Comparison of ENCODE assay signal across 28 cellular contexts in genomic region chr2:193506035-193506434, GRCh38.
A peak's percentile ranks its signal among the peaks of the same experiment; 100 is the strongest.
DNase-seq lines count a peak whose midpoint lies in the region; ATAC-seq, FAIRE-seq and TF ChIP-seq lines count a peak whose summit lies in the region.
"Had no signal": no experiment of that assay in that cellular context is flagged by ENCODE, and none has a peak within 500 bp of the region (broad histone marks: within the 10 kb centered on the region; RNA-seq: fewer than 3 reads in every experiment).

No MANE protein-coding gene starts in this region.

- FAIRE-seq in K562 (lab: Jason Lieb, UNC) = no peak
- FAIRE-seq in kidney (lab: Jason Lieb, UNC) = no peak
- FAIRE-seq: A204.1, GM12878, GM18507 had no signal

- intact Hi-C loops in K562 (cut with micrococcal nuclease) = no loop called here
- intact Hi-C loops in kidney (cut with DNase I) = no loop called here
- intact Hi-C loops in posterior vena cava (cut with DNase I) = no loop called here

- H3K9me3 ChIP-seq in KOPT-K1 (ENCODE audit: insufficient read depth, low read length, poor library complexity, severe bottlenecking) (no peaks in the 10 kb centered on the region), K562 (replicated peaks; ENCODE audit: control insufficient read depth, insufficient read depth, low read depth, low read length) (no peaks in the 10 kb centered on the region), kidney (ENCODE audit: control insufficient read depth in 1 of 2, low read length in 2 of 2) (no peaks in the 10 kb centered on the region)
- H3K9me3 ChIP-seq: BE2C had no signal

- TF ChIP-seq EP300 in K562 (IDR thresholded peaks at IDR 0.05; ENCODE audit: low read length) = no peak

- in situ Hi-C loops in K562 (cut with MboI) = no loop called here

- no peak for TF ChIP-seq RAD21 in K562 (CRISPR knock-in tag; conservative IDR thresholded peaks at IDR 0.05 in 1 of 2, IDR thresholded peaks at IDR 0.05 in 1 of 2)

- H3K9me3 Mint-ChIP-seq in stimulated activated memory B cell treated with anti-CD40 and anti-IgM and Interleukin-4, amounts not matched to agents 10 μg/mL and 1 μg/mL and 100 μg/mL, for 72 hours = no peaks in the 10 kb centered on the region

- no TSS peak for BruUV-seq in K562 (replicated peaks; lab: Mats Ljungman, UMichigan)

- H3K9me1 ChIP-seq in K562 (ENCODE audit: control insufficient read depth, insufficient read depth, low read length) = no peaks in the 10 kb centered on the region

- 0% methylated on average over 10 of the region's 11 CpGs for WGBS in K562 (ENCODE audit: insufficient coverage, low coverage, missing lambda C conversion rate)

- H3K4me3 ChIP-seq in K562 (peak overlapping the region; percentile 19; the same call in 1 of the 2 replicates), kidney (ENCODE audit: low read length in 2 of 2) (no peak overlapping the region)
- H3K4me3 ChIP-seq: BLaER1, GM12878 had no signal

- no peaks in the 10 kb centered on the region for H3K36me3 Mint-ChIP-seq in stimulated activated memory B cell treated with anti-CD40 and anti-IgM and Interleukin-4, amounts not matched to agents 10 μg/mL and 1 μg/mL and 100 μg/mL, for 72 hours
- H3K36me3 Mint-ChIP-seq: CD14-positive monocyte; CD4-positive, alpha-beta memory T cell; CD4-positive, CD25-positive, alpha-beta regulatory T cell; CD8-positive, alpha-beta memory T cell had no signal

- H3K27me3 Mint-ChIP-seq in stimulated activated memory B cell treated with anti-CD40 and anti-IgM and Interleukin-4, amounts not matched to agents 10 μg/mL and 1 μg/mL and 100 μg/mL, for 72 hours = no peaks in the 10 kb centered on the region
- H3K27me3 Mint-ChIP-seq: CD4-positive, alpha-beta memory T cell; CD4-positive, CD25-positive, alpha-beta regulatory T cell had no signal

- H3K27ac Mint-ChIP-seq in stimulated activated memory B cell treated with anti-CD40 and anti-IgM and Interleukin-4, amounts not matched to agents 10 μg/mL and 1 μg/mL and 100 μg/mL, for 72 hours = no peak overlapping the region
- H3K27ac Mint-ChIP-seq: CD14-positive monocyte; CD4-positive, alpha-beta memory T cell; CD8-positive, alpha-beta memory T cell had no signal

- H3K79me2 ChIP-seq in K562 (ENCODE audit: control insufficient read depth, insufficient read depth, low read length) = no peaks in the 10 kb centered on the region; the same call in 1 of the 3 replicates

- no peaks in the 10 kb centered on the region for H4K20me1 ChIP-seq in K562 (replicated peaks; ENCODE audit: control insufficient read depth, insufficient read depth, low read length)
- H4K20me1 ChIP-seq: BLaER1 had no signal

- no peak overlapping the region for H3K4me3 Mint-ChIP-seq in stimulated activated memory B cell treated with anti-CD40 and anti-IgM and Interleukin-4, amounts not matched to agents 10 μg/mL and 1 μg/mL and 100 μg/mL, for 72 hours
- H3K4me3 Mint-ChIP-seq: CD14-positive monocyte; CD4-positive, alpha-beta memory T cell; CD4-positive, CD25-positive, alpha-beta regulatory T cell; CD8-positive, alpha-beta memory T cell had no signal

- POLR2A ChIA-PET in K562 (lab: Yijun Ruan, JAX) = no interaction called here

- H3K27ac ChIP-seq in KOPT-K1 (ENCODE audit: low read depth, low read length, poor library complexity, severe bottlenecking) = peak overlapping the region; percentile 33
- H3K27ac ChIP-seq in K562 (ENCODE audit: extremely low read depth, low read depth, low read length) = peak overlapping the region; percentile 44; the same call in 1 of the 3 replicates
- no peak overlapping the region for H3K27ac ChIP-seq in kidney (ENCODE audit: low read depth in 2 of 2, low read length in 2 of 2)
- H3K27ac ChIP-seq: BLaER1 had no signal

- peaks cover 0 to 4% of the 10 kb centered on the region in 2 experiments; a peak in 1 of 5 replicates for H3K4me1 ChIP-seq in K562 (replicated peaks in 1 of 2; ENCODE audit: control insufficient read depth in 2 of 2, insufficient read depth in 2 of 2, low read length in 2 of 2)
- H3K4me1 ChIP-seq in kidney (ENCODE audit: control insufficient read depth in 1 of 2, insufficient read depth in 1 of 2, low read depth in 1 of 2, low read length in 2 of 2) = no peaks in the 10 kb centered on the region
- H3K4me1 ChIP-seq: BE2C, BLaER1 had no signal

- H3K36me3 ChIP-seq in KOPT-K1 (ENCODE audit: insufficient read depth, low read length) = no peaks in the 10 kb centered on the region
- H3K36me3 ChIP-seq in K562 (ENCODE audit: control insufficient read depth, insufficient read depth, low read length) = no peaks in the 10 kb centered on the region
- no peaks in the 10 kb centered on the region for H3K36me3 ChIP-seq in kidney (ENCODE audit: control insufficient read depth in 1 of 2, insufficient read depth in 2 of 2, low read length in 2 of 2)
- H3K36me3 ChIP-seq: BE2C, BLaER1 had no signal

- TF ChIP-seq POLR2A in K562 (conservative IDR thresholded peaks at IDR 0.05) = no peak

- DNase-seq in K562 (ENCODE audit: extremely low read depth in 1 of 4, low spot score in 3 of 4) = no peak
- peak; percentile 55 for DNase-seq in kidney
- DNase-seq in activated T-cell treated with anti-CD3 and anti-CD28 coated beads, Interleukin-2, amount 50 U/mL, for 48 hours = no peak
- no peak for DNase-seq in midbrain (lab: John Stamatoyannopoulos, UW)
- DNase-seq in NCI-H1417 (lab: John Stamatoyannopoulos, UW) = no peak
- DNase-seq in posterior vena cava (ENCODE audit: low spot score) = no peak
- DNase-seq: 8988T; ACHN; BE2C; C1 segment of cervical spinal cord; CD4-positive, alpha-beta memory T cell; CD4-positive, CD25-positive, alpha-beta regulatory T cell; CD8-positive, alpha-beta memory T cell; COR-L47; DMS 273 treated with DMSO at 0.1 percent for 48 hours; DMS153; DMS53; DMS79; DND-41; EL; GDM1 had no signal

- CTCF ChIA-PET in K562 (lab: Yijun Ruan, JAX; ENCODE audit: low intra/inter-chr PET ratio) = no interaction called here

- peak overlapping the region; percentile 52 for H3K4me2 ChIP-seq in K562 (ENCODE audit: insufficient read depth, low read length)
- H3K4me2 ChIP-seq: BLaER1 had no signal

- 0 out of 3 replicates have a peak, but pooled peaks have one; percentile 12 for ATAC-seq in K562
- ATAC-seq in stimulated activated memory B cell treated with anti-CD40 and anti-IgM and Interleukin-4, amounts not matched to agents 10 μg/mL and 1 μg/mL and 100 μg/mL, for 72 hours = peak; percentile 7

- H3K9ac ChIP-seq in K562 (ENCODE audit: insufficient read depth in 1 of 2, low read depth in 2 of 2, low read length in 2 of 2) (0 out of 4 replicates have a peak overlapping the region, but pooled peaks of 1 of the 2 experiments have one; percentile 28), kidney (ENCODE audit: low read length in 2 of 2) (no peak overlapping the region)
- H3K9ac ChIP-seq: BLaER1 had no signal

- no peaks in the 10 kb centered on the region for H3K27me3 ChIP-seq in K562 (ENCODE audit: control insufficient read depth in 2 of 2, insufficient read depth in 2 of 2, low read length in 2 of 2)
- H3K27me3 ChIP-seq: BE2C, BLaER1 had no signal

- no peak for TF ChIP-seq CTCF in K562 (IDR thresholded peaks at IDR 0.05 in 2 of 3, conservative IDR thresholded peaks at IDR 0.05 in 1 of 3; ENCODE audit: insufficient read depth in 2 of 3, low read depth in 1 of 3, low read length in 3 of 3)
- no peak for TF ChIP-seq CTCF in kidney (IDR thresholded peaks at IDR 0.05; ENCODE audit: borderline replicate concordance, extremely low read depth, insufficient read depth)

- H2AFZ ChIP-seq in K562 (ENCODE audit: low read depth, low read length) = peak overlapping the region; percentile 62

- no peaks in the 10 kb centered on the region for H3K4me1 Mint-ChIP-seq in stimulated activated memory B cell treated with anti-CD40 and anti-IgM and Interleukin-4, amounts not matched to agents 10 μg/mL and 1 μg/mL and 100 μg/mL, for 72 hours
- H3K4me1 Mint-ChIP-seq: CD14-positive monocyte; CD4-positive, alpha-beta memory T cell; CD4-positive, CD25-positive, alpha-beta regulatory T cell; CD8-positive, alpha-beta memory T cell had no signal

TF ChIP-seq in K562, 482 proteins besides CTCF, POLR2A, EP300 and RAD21:
- TF ChIP-seq NFIX (CRISPR knock-in tag; IDR thresholded peaks at IDR 0.05; ENCODE audit: low read depth) = no peak
- TF ChIP-seq CBX1 (IDR thresholded peaks at IDR 0.05; ENCODE audit: low read depth) = no peak
- TF ChIP-seq CAMTA2 (CRISPR knock-in tag; conservative IDR thresholded peaks at IDR 0.05) = no peak
- TF ChIP-seq ZNF584 (CRISPR knock-in tag; IDR thresholded peaks at IDR 0.05; ENCODE audit: low read depth) = no peak
- no peak for TF ChIP-seq KLF16 (IDR thresholded peaks at IDR 0.05)
TF ChIP-seq in K562: peak in this region for 0.

Comparison
In these comparisons a context has a peak if more than half of its experiments do, and no peak if none do; other contexts are left out.
1. H3K27ac ChIP-seq: peak in KOPT-K1 (single experiment) and K562 (single experiment); none in kidney (0 of 2).